12 cellular contexts compared by ENCODE assay signal in the genomic region with DNA sequence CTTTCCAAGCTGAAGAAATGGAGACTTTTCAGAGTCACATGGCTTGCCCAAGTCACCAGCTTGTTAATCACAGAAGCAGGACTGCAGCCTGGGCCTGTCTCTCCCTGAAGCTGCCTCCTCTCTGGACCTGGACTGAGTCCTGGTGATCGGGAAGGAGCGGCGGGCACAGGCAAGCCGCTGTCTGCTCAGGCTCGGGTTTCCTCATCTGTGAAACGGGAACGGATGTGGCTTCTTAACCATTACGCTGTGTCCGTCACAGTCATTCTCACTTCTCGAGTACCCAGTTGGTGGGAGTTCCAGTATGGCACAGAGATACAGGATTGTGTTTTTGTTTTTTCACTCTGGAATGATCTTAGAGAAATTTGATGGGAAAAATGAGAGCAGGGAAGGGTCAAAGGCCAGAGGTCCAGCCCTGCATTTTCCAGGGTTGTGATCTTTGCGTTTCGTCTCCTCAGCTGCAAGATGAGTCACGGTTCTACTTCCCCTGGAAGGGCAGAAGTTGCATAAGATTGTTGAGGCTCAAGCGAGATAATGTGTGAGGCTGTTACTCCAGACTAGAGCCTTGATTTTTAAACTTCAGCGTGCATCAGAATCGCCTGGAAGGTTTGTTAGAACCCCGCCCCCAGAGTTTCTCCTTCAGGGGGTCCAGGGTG. TPM values are rescaled to one million over a fixed set of nuclear protein-coding genes. Genes with fewer than 3 reads are reported as not detected.
DNase-seq lines count a peak whose midpoint lies in the region; ATAC-seq and TF ChIP-seq lines count a peak whose summit lies in the region.
"Had no signal": no experiment of that assay in that cellular context is flagged by ENCODE, and none has a peak within 500 bp of the region (broad histone marks: within the 10 kb centered on the region; RNA-seq: fewer than 3 reads in every experiment).

No MANE protein-coding gene starts in this region.

- POLR2A ChIA-PET in OCI-LY7 (lab: Charles Lee) = no interaction called here

- CTCF ChIA-PET in OCI-LY7 (lab: Charles Lee; ENCODE audit: unreplicated experiment) = no interaction called here

- H3K36me3 ChIP-seq in BLaER1 (no peaks in the 10 kb centered on the region; the same call in 1 of the 2 replicates), mucosa of descending colon (ENCODE audit: low read depth) (no peaks in the 10 kb centered on the region), OCI-LY7 (ENCODE audit: insufficient read depth, low read length) (no peaks in the 10 kb centered on the region)

- H3K4me1 Mint-ChIP-seq in chondrocyte (ENCODE audit: low read depth) = peaks cover 32% of the 10 kb centered on the region

- H3K4me2 ChIP-seq in BLaER1 (peak overlapping the region; percentile 99), OCI-LY7 (ENCODE audit: low read length) (no peak overlapping the region)

- no peaks in the 10 kb centered on the region for H4K20me1 ChIP-seq in BLaER1
- H4K20me1 ChIP-seq in OCI-LY7 (ENCODE audit: insufficient read depth, low read length) = no peaks in the 10 kb centered on the region

- no peaks in the 10 kb centered on the region for H3K36me3 Mint-ChIP-seq in chondrocyte (ENCODE audit: low read depth)

- peaks cover 14% of the 10 kb centered on the region for H3K27me3 Mint-ChIP-seq in chondrocyte (ENCODE audit: low read depth)

- peaks cover 96% of the 10 kb centered on the region for H3K4me1 ChIP-seq in BLaER1
- H3K4me1 ChIP-seq in mucosa of descending colon (ENCODE audit: low read depth) = no peaks in the 10 kb centered on the region
- H3K4me1 ChIP-seq in OCI-LY7 (ENCODE audit: insufficient read depth, low read length, poor library complexity, severe bottlenecking) = no peaks in the 10 kb centered on the region

- peak; percentile 94 for DNase-seq in MV-4-11 (lab: John Stamatoyannopoulos, UW)
- no peak for DNase-seq in chondrocyte (ENCODE audit: low spot score)
- DNase-seq in mucosa of descending colon = peak in 1 of 3 donors; percentile 34
- no peak for DNase-seq in OCI-LY7 (ENCODE audit: low spot score)
- DNase-seq in islet precursor cell = no peak
- DNase-seq: activated naive CD4-positive, alpha-beta T cell treated with anti-CD3 and anti-CD28 coated beads, Interleukin-2, amount 50 U/mL, for 16 hours; DMS 273 treated with DMSO at 0.1 percent for 48 hours; NCI-H524 treated with DMSO at 0.1 percent for 48 hours had no signal

- ATAC-seq in mucosa of descending colon (peak; percentile 52), HG02884 (IDR thresholded peaks at IDR 0.05; ENCODE audit: unreplicated experiment) (no peak), GM18873 (IDR thresholded peaks at IDR 0.05; ENCODE audit: low FRiP score, unreplicated experiment) (no peak)

- H3K4me3 Mint-ChIP-seq in chondrocyte (ENCODE audit: unreplicated experiment) = no peak overlapping the region

- no peaks in the 10 kb centered on the region for H3K9me3 Mint-ChIP-seq in chondrocyte (ENCODE audit: low read depth)

- no peaks in the 10 kb centered on the region for H3K9me2 ChIP-seq in OCI-LY7 (ENCODE audit: insufficient read depth, low read length)

- no peak overlapping the region for H2AFZ ChIP-seq in OCI-LY7 (ENCODE audit: low read length)

- intact Hi-C loops in mucosa of descending colon (cut with DNase I, micrococcal nuclease) (no loop called here), OCI-LY7 (cut with micrococcal nuclease; ENCODE audit: unreplicated experiment) (no loop called here)

- TF ChIP-seq CTCF in chondrocyte (IDR thresholded peaks at IDR 0.05) (no peak), mucosa of descending colon (IDR thresholded peaks at IDR 0.05) (no peak), OCI-LY7 (conservative IDR thresholded peaks at IDR 0.05; ENCODE audit: low read length) (no peak)

- H3K9me3 ChIP-seq in BLaER1 (no peaks in the 10 kb centered on the region), mucosa of descending colon (no peaks in the 10 kb centered on the region), OCI-LY7 (ENCODE audit: low read length) (no peaks in the 10 kb centered on the region)

- peak overlapping the region; percentile 84 for H3K9ac ChIP-seq in BLaER1

- H3K27me3 ChIP-seq in BLaER1 = no peaks in the 10 kb centered on the region

- BruUV-seq in OCI-LY7 (replicated peaks; lab: Mats Ljungman, UMichigan) = no TSS peak

- H3K4me3 ChIP-seq in BLaER1 (peak overlapping the region; percentile 63; the same call in 1 of the 2 replicates), mucosa of descending colon (no peak overlapping the region), OCI-LY7 (ENCODE audit: low read depth, low read length, poor library complexity, severe bottlenecking) (no peak overlapping the region)

- H3K27ac ChIP-seq in BLaER1 (peak overlapping the region; percentile 97), OCI-LY7 (ENCODE audit: low read depth, low read length, poor library complexity, severe bottlenecking) (no peak overlapping the region)

- peak overlapping the region; percentile 24 for H3K27ac Mint-ChIP-seq in chondrocyte (ENCODE audit: unreplicated experiment)

- no peaks in the 10 kb centered on the region for H3K79me2 ChIP-seq in OCI-LY7 (ENCODE audit: insufficient read depth, low read depth, low read length)

RNA-seq across cellular contexts. Expression of a gene that starts 7.6 kb away (rescaled TPM):
- total RNA-seq in chondrocyte (not detected in 3 replicates), mucosa of descending colon (not detected), OCI-LY7 (2022) (not detected in 2 replicates)
- not detected in 2 replicates for total RNA-seq in OCI-LY7 (2014; rRNA removed; shearing (Covaris generic))
- total RNA-seq: lower leg skin had no signal
